In genomic region chr14:104700224-104700623, GRCh38 we compare ENCODE assay signal across 2 cellular contexts.
TF ChIP-seq lines count a peak whose summit lies in the region.

No MANE protein-coding gene starts in this region.

TF ChIP-seq in IMR-90, 13 proteins besides CTCF, POLR2A, EP300 and RAD21:
- TF ChIP-seq USF2 (IDR thresholded peaks at IDR 0.05; ENCODE audit: low read depth, low read length) (no peak), NFE2L2 (IDR thresholded peaks at IDR 0.05; ENCODE audit: low read depth, low read length) (no peak), MAZ (IDR thresholded peaks at IDR 0.05; ENCODE audit: borderline replicate concordance, low read depth, low read length) (no peak), MXI1 (IDR thresholded peaks at IDR 0.05; ENCODE audit: borderline replicate concordance, low read depth, low read length) (no peak), FOS (IDR thresholded peaks at IDR 0.05; ENCODE audit: low read depth, low read length) (no peak), CEBPB (IDR thresholded peaks at IDR 0.05; ENCODE audit: low read depth, low read length) (no peak), RCOR1 (IDR thresholded peaks at IDR 0.05; ENCODE audit: insufficient replicate concordance, low read length) (no peak), ELK1 (IDR thresholded peaks at IDR 0.05; ENCODE audit: borderline replicate concordance, low read depth, low read length) (no peak), MAFK (IDR thresholded peaks at IDR 0.05; ENCODE audit: low read depth, low read length) (no peak), BHLHE40 (IDR thresholded peaks at IDR 0.05; ENCODE audit: low read depth, low read length) (no peak), SMC3 (IDR thresholded peaks at IDR 0.05; ENCODE audit: low read depth, low read length) (no peak), CHD1 (IDR thresholded peaks at IDR 0.05; ENCODE audit: low read depth, low read length) (no peak), RFX5 (IDR thresholded peaks at IDR 0.05; ENCODE audit: low read depth, low read length) (no peak)

TF ChIP-seq in H1, 55 proteins besides CTCF, POLR2A, EP300 and RAD21:
- TF ChIP-seq POLR2AphosphoS5 (IDR thresholded peaks at IDR 0.05; ENCODE audit: low read depth, low read length): no peak
- TF ChIP-seq TCF12 (IDR thresholded peaks at IDR 0.05; ENCODE audit: low read depth, low read length): no peak
- no peak for TF ChIP-seq KDM5A (IDR thresholded peaks at IDR 0.05; ENCODE audit: low read length)
- TF ChIP-seq TAF1 (IDR thresholded peaks at IDR 0.05; ENCODE audit: low read depth, low read length): no peak
- no peak for TF ChIP-seq SP1 (IDR thresholded peaks at IDR 0.05; ENCODE audit: low read depth, low read length)
- peak; percentile 65; the same call in 1 of the 2 replicates for TF ChIP-seq FOSL1 (IDR thresholded peaks at IDR 0.05; ENCODE audit: insufficient read depth, low read depth, low read length)
- TF ChIP-seq SP2 (IDR thresholded peaks at IDR 0.05; ENCODE audit: low read length): no peak
- no peak for TF ChIP-seq EGR1 (IDR thresholded peaks at IDR 0.05; ENCODE audit: borderline replicate concordance, low read depth, low read length)
TF ChIP-seq in H1: peak in this region for 1.
